Comparison of ENCODE assay signal across 10 cellular contexts in genomic region chr17:60161598-60162330, GRCh38. TPM values are rescaled to one million over a fixed set of nuclear protein-coding genes. Genes with fewer than 3 reads are reported as not detected.
DNase-seq lines count a peak whose midpoint lies in the region; ATAC-seq lines count a peak whose summit lies in the region.
"Had no signal": no experiment of that assay in that cellular context is flagged by ENCODE, and none has a peak within 500 bp of the region (broad histone marks: within the 10 kb centered on the region; RNA-seq: fewer than 3 reads in every experiment).

No MANE protein-coding gene starts in this region.

- ATAC-seq in HG02678 (IDR thresholded peaks at IDR 0.05; ENCODE audit: unreplicated experiment), result no peak
- ATAC-seq: activated naive CD4-positive, alpha-beta T cell treated with anti-CD3 and anti-CD28 coated beads, Interleukin-2, amount 50 U/mL, for 72 hours; left colon had no signal

- DNase-seq in GDM1 (lab: John Stamatoyannopoulos, UW) (peak; percentile 34), NCI-H2196 treated with DMSO at 0.1 percent for 48 hours (lab: John Stamatoyannopoulos, UW; ENCODE audit: unreplicated experiment) (peak; percentile 48), epidermal melanocyte (ENCODE audit: insufficient read length, low spot score) (peak; percentile 10), occipital lobe (lab: John Stamatoyannopoulos, UW) (peak; percentile 36), NCI-H2107 treated with DMSO at 0.1 percent for 48 hours (lab: John Stamatoyannopoulos, UW; ENCODE audit: unreplicated experiment) (no peak), HT-29 (ENCODE audit: low spot score) (no peak), H4 (ENCODE audit: low spot score) (no peak)
- DNase-seq: left colon had no signal

RNA-seq across cellular contexts. Expression of gene CA4, which starts 12.0 kb away (rescaled TPM):
- total RNA-seq in occipital lobe, result 1.2 TPM
- 0.10 TPM in 1 of 2 replicates, not detected in the other for total RNA-seq in HT-29 (2014; rRNA removed; shearing (Covaris generic))
- total RNA-seq in H4 (2014; rRNA removed; shearing (Covaris generic)), result not detected in 2 replicates
- total RNA-seq: activated naive CD4-positive, alpha-beta T cell treated with anti-CD3 and anti-CD28 coated beads, Interleukin-2, amount 50 U/mL, for 72 hours had no signal

Comparison
In these comparisons a context has a peak if more than half of its experiments do, and no peak if none do; other contexts are left out.
1. DNase-seq: peak in GDM1 (single experiment), NCI-H2196 treated with DMSO at 0.1 percent for 48 hours (single experiment), epidermal melanocyte (single experiment) and occipital lobe (single experiment); none in NCI-H2107 treated with DMSO at 0.1 percent for 48 hours (single experiment), HT-29 (single experiment) and H4 (single experiment).